In genomic region chr16:70254965-70255286, GRCh38 we compare ENCODE assay signal across 16 cellular contexts. TPM values are rescaled to one million over a fixed set of nuclear protein-coding genes. Genes with fewer than 3 reads are reported as not detected.
DNase-seq lines count a peak whose midpoint lies in the region; TF ChIP-seq lines count a peak whose summit lies in the region.
"Had no signal": no experiment of that assay in that cellular context is flagged by ENCODE, and none has a peak within 500 bp of the region (broad histone marks: within the 10 kb centered on the region; RNA-seq: fewer than 3 reads in every experiment).

No MANE protein-coding gene starts in this region.

- peaks cover 13% of the 10 kb centered on the region for H3K79me2 ChIP-seq in KMS-11 (ENCODE audit: insufficient read depth, low read depth)

- no peaks in the 10 kb centered on the region for H3K27me3 Mint-ChIP-seq in chondrocyte (ENCODE audit: low read depth)
- H3K27me3 Mint-ChIP-seq: B cell; CD4-positive, alpha-beta T cell had no signal

- H3K27ac ChIP-seq in KMS-11 = peak overlapping the region; percentile 59; the same call in 1 of the 2 replicates
- H3K27ac ChIP-seq in sigmoid colon = no peak overlapping the region

- TF ChIP-seq EP300 in sigmoid colon (IDR thresholded peaks at IDR 0.05) = no peak

- intact Hi-C loops in sigmoid colon (cut with DNase I) = loop anchor here (10.0 kb wide), 1 partner anchor 90 kb away; no protein-coding TSS in a partner anchor

- no peaks in the 10 kb centered on the region; the same call in 1 of the 2 replicates for H4K20me1 ChIP-seq in KMS-11 (ENCODE audit: insufficient read depth)

- H3K9me3 Mint-ChIP-seq in chondrocyte (ENCODE audit: low read depth) = no peaks in the 10 kb centered on the region
- H3K9me3 Mint-ChIP-seq: CD4-positive, alpha-beta T cell; HFFc6 had no signal

- no peak for TF ChIP-seq POLR2A in sigmoid colon (IDR thresholded peaks at IDR 0.05)

- peak overlapping the region; percentile 3 for H3K27ac Mint-ChIP-seq in chondrocyte (ENCODE audit: unreplicated experiment)
- H3K27ac Mint-ChIP-seq: B cell; CD4-positive, alpha-beta T cell; HFFc6 had no signal

- WGBS in sigmoid colon, 2 donors = 97% methylated on average over 12 of the region's 12 CpGs

- H3K4me1 ChIP-seq in KMS-11 (ENCODE audit: low read depth, poor library complexity, severe bottlenecking) (peaks cover 62% of the 10 kb centered on the region), sigmoid colon (peaks cover 0 to 18% (median 10%) of the 10 kb centered on the region in 4 donors)
- H3K4me1 ChIP-seq: HAP-1 had no signal

- H3K4me1 Mint-ChIP-seq in chondrocyte (ENCODE audit: low read depth) = peaks cover 23% of the 10 kb centered on the region

- H2AFZ ChIP-seq in KMS-11 (ENCODE audit: low read depth) = no peak overlapping the region

- no peak overlapping the region for H3K4me3 ChIP-seq in KMS-11 (IDR thresholded peaks at IDR 0.05; ENCODE audit: insufficient read depth, low read depth, low read length)
- no peak overlapping the region for H3K4me3 ChIP-seq in sigmoid colon
- H3K4me3 ChIP-seq: HAP-1 had no signal

- no peak overlapping the region for H3K9ac ChIP-seq in KMS-11

- TF ChIP-seq CTCF in KMS-11 (conservative IDR thresholded peaks at IDR 0.05; ENCODE audit: low read depth, low read length) (no peak), chondrocyte (IDR thresholded peaks at IDR 0.05) (no peak), sigmoid colon (IDR thresholded peaks at IDR 0.05) (no peak)

- no peak overlapping the region for H3K4me3 Mint-ChIP-seq in chondrocyte (ENCODE audit: unreplicated experiment)
- H3K4me3 Mint-ChIP-seq: B cell; CD4-positive, alpha-beta T cell; HFFc6 had no signal

- H3K36me3 Mint-ChIP-seq in chondrocyte (ENCODE audit: low read depth) = peaks cover 40% of the 10 kb centered on the region

- H3K9me3 ChIP-seq in sigmoid colon = no peaks in the 10 kb centered on the region
- H3K9me3 ChIP-seq: HAP-1 had no signal

- peak overlapping the region; percentile 18; the same call in 1 of the 2 replicates for H3K4me2 ChIP-seq in KMS-11

- DNase-seq in activated CD8-positive, alpha-beta memory T cell treated with anti-CD3 and anti-CD28 coated beads, Interleukin-2, amount 50 U/mL, for 48 hours = peak; percentile 44
- DNase-seq in activated CD8-positive, alpha-beta memory T cell treated with anti-CD3 and anti-CD28 coated beads for 24 hours = no peak
- DNase-seq in chondrocyte (ENCODE audit: low spot score) (no peak), T1000 (lab: John Stamatoyannopoulos, UW) (no peak), H4 (ENCODE audit: low spot score) (no peak), sigmoid colon (no peak)
- DNase-seq: C1 segment of cervical spinal cord; Calu3; CD4-positive, alpha-beta T cell; DMS 273 treated with DMSO at 0.1 percent for 48 hours; GOT3; HFFc6; KBM-7 had no signal

- H3K36me3 ChIP-seq in KMS-11 (ENCODE audit: insufficient read depth) (no peaks in the 10 kb centered on the region; the same call in 1 of the 2 replicates), sigmoid colon (peaks cover 43 to 80% (median 75%) of the 10 kb centered on the region in 4 donors)

- H3K27me3 ChIP-seq in KMS-11 (ENCODE audit: insufficient read depth, low read depth) = no peaks in the 10 kb centered on the region
- no peaks in the 10 kb centered on the region for H3K27me3 ChIP-seq in sigmoid colon

RNA-seq across cellular contexts. Expression of gene EXOSC6, which starts 3.2 kb away (rescaled TPM):
- total RNA-seq in chondrocyte (27.4 to 66.6 TPM (median 64.1 TPM) in 3 replicates), sigmoid colon (10 to 100 TPM; 13.5 to 24.7 (median 14.1) TPM)
- 15.2 and 15.7 TPM in 2 replicates for total RNA-seq in H4 (2014; rRNA removed; shearing (Covaris generic))
- polyA plus RNA-seq in sigmoid colon = 10 to 100 TPM in 1 of 3 donors, 1 to 10 TPM in 2; 5.4 to 12.4 (median 5.8) TPM

RNA-seq across cellular contexts. Expression of gene AARS1, which starts 34.4 kb away (rescaled TPM):
- total RNA-seq in chondrocyte (92.2 to 243 TPM (median 234 TPM) in 3 replicates), sigmoid colon (10 to 100 TPM; 58.1 to 80.0 (median 61.9) TPM)
- 70.9 and 77.1 TPM in 2 replicates for total RNA-seq in H4 (2014; rRNA removed; shearing (Covaris generic))
- 10 to 100 TPM; 19.8 to 45.8 (median 21.5) TPM for polyA plus RNA-seq in sigmoid colon

RNA-seq across cellular contexts. Expression of gene DDX19B, which starts 44.1 kb away (rescaled TPM):
- 22.9 to 26.0 TPM (median 24.5 TPM) in 3 replicates for total RNA-seq in chondrocyte
- total RNA-seq in H4 (2014; rRNA removed; shearing (Covaris generic)) = 17.1 and 17.8 TPM in 2 replicates
- 10 to 100 TPM; 16.6 to 27.1 (median 24.6) TPM for total RNA-seq in sigmoid colon
- polyA plus RNA-seq in sigmoid colon = 10 to 100 TPM; 21.7 to 34.2 (median 23.4) TPM
